In genomic region chr21:46323227-46323709, GRCh38 we compare ENCODE assay signal across 8 cellular contexts. TPM values are rescaled to one million over a fixed set of nuclear protein-coding genes. Genes with fewer than 3 reads are reported as not detected.
A peak's percentile ranks its signal among the peaks of the same experiment; 100 is the strongest.
DNase-seq lines count a peak whose midpoint lies in the region; ATAC-seq and TF ChIP-seq lines count a peak whose summit lies in the region.

No MANE protein-coding gene starts in this region.

- H3K9me3 ChIP-seq in adipocyte (ENCODE audit: control insufficient read depth, low read length) = no peaks in the 10 kb centered on the region
- no peaks in the 10 kb centered on the region for H3K9me3 ChIP-seq in left lung
- H3K9me3 ChIP-seq in transverse colon = no peaks in the 10 kb centered on the region

- no peak for TF ChIP-seq EP300 in transverse colon (IDR thresholded peaks at IDR 0.05; ENCODE audit: low read depth)

- peak overlapping the region; percentile 1 to 97 for H3K27ac ChIP-seq in left lung
- H3K27ac ChIP-seq in transverse colon = peak overlapping the region; percentile 99 to 100 (median 100)

- ATAC-seq in HG03460 (IDR thresholded peaks at IDR 0.05; ENCODE audit: unreplicated experiment) = peak; percentile 5
- ATAC-seq in left lung = no peak

- 0 to 1% methylated on average over 8 to 27 of the region's 34 CpGs for WGBS in transverse colon (ENCODE audit: low coverage in 1 of 2), 2 donors

- peaks cover 39% of the 10 kb centered on the region for H3K36me3 Mint-ChIP-seq in activated naive CD4-positive, alpha-beta T cell treated with anti-CD3 and anti-CD28 coated beads for 36 hours (ENCODE audit: low read depth)

- intact Hi-C loops in activated naive CD4-positive, alpha-beta T cell treated with anti-CD3 and anti-CD28 coated beads for 36 hours (cut with micrococcal nuclease) = loop anchor here (1.0 to 5.0 kb wide), 5 partner anchors 26 to 1506 kb away; partner anchors contain the start of genes LSS, PCBP3 and SUMO3
- intact Hi-C loops in left lung (cut with DNase I) (no loop called here), transverse colon (cut with DNase I; ENCODE audit: low total_unique reads) (no loop called here)

- H3K9ac ChIP-seq in adipocyte (ENCODE audit: low read length) = peak overlapping the region; percentile 86

- H3K4me1 Mint-ChIP-seq in activated naive CD4-positive, alpha-beta T cell treated with anti-CD3 and anti-CD28 coated beads for 36 hours (ENCODE audit: low read depth) = peaks cover 28% of the 10 kb centered on the region

- H3K36me3 ChIP-seq in adipocyte (ENCODE audit: control insufficient read depth, insufficient read depth, low read length, severe bottlenecking) (peaks cover 10% of the 10 kb centered on the region), left lung (peaks cover 0 to 17% of the 10 kb centered on the region in 2 donors), transverse colon (peaks cover 0 to 6% (median 0%) of the 10 kb centered on the region in 4 donors)

- in situ Hi-C loops in transverse colon (cut with MboI; ENCODE audit: low pct_ligation_motif_present in 1 of 4, low pct_unique_long_range_greater_than_20kb in 1 of 4, low sequenced_read_pairs in 3 of 4) = no loop called here

- H3K9me3 Mint-ChIP-seq in activated naive CD4-positive, alpha-beta T cell treated with anti-CD3 and anti-CD28 coated beads for 36 hours = no peaks in the 10 kb centered on the region

- peak; percentile 17 for DNase-seq in activated naive CD4-positive, alpha-beta T cell treated with anti-CD3 and anti-CD28 coated beads for 36 hours
- DNase-seq in activated naive CD4-positive, alpha-beta T cell (lab: John Stamatoyannopoulos, UW) = no peak
- DNase-seq in adipocyte (ENCODE audit: low read depth) = peak; percentile 53
- DNase-seq in left lung = no peak
- no peak for DNase-seq in transverse colon
- no peak for DNase-seq in retina
- no peak for DNase-seq in 8988T

- H3K27ac Mint-ChIP-seq in activated naive CD4-positive, alpha-beta T cell treated with anti-CD3 and anti-CD28 coated beads for 36 hours = peak overlapping the region; percentile 94

- no peaks in the 10 kb centered on the region for H3K27me3 Mint-ChIP-seq in activated naive CD4-positive, alpha-beta T cell treated with anti-CD3 and anti-CD28 coated beads for 36 hours (ENCODE audit: low read depth)

- CTCF ChIA-PET in activated naive CD4-positive, alpha-beta T cell treated with anti-CD3 and anti-CD28 coated beads for 36 hours (lab: Charles Lee) = interaction anchor here (0.7 kb wide), 1 partner anchor 180 kb away, joined by 3 read pairs; no protein-coding TSS in a partner anchor

- H3K27me3 ChIP-seq in adipocyte (replicated peaks; ENCODE audit: control insufficient read depth, insufficient read depth, low read length) (no peaks in the 10 kb centered on the region), left lung (no peaks in the 10 kb centered on the region), transverse colon (no peaks in the 10 kb centered on the region)

- TF ChIP-seq POLR2A in transverse colon (IDR thresholded peaks at IDR 0.05) = no peak

- TF ChIP-seq CTCF in left lung (IDR thresholded peaks at IDR 0.05) (no peak), transverse colon (IDR thresholded peaks at IDR 0.05) (peak in 1 of 5 experiments; percentile 13)

- H3K4me3 Mint-ChIP-seq in activated naive CD4-positive, alpha-beta T cell treated with anti-CD3 and anti-CD28 coated beads for 36 hours = peak overlapping the region; percentile 96

- H3K4me1 ChIP-seq in adipocyte (ENCODE audit: control insufficient read depth, insufficient read depth, low read length) (peaks cover 24% of the 10 kb centered on the region), left lung (peaks cover 17 to 50% of the 10 kb centered on the region in 2 donors), transverse colon (peaks cover 14 to 36% (median 24%) of the 10 kb centered on the region in 4 donors)

- H3K4me3 ChIP-seq in adipocyte (ENCODE audit: low read length) (peak overlapping the region; percentile 95), left lung (peak overlapping the region; percentile 99), transverse colon (peak overlapping the region; percentile 55 to 100 (median 91))

RNA-seq across cellular contexts. Expression of gene C21orf58, which starts 0.4 kb away (rescaled TPM):
- total RNA-seq in activated naive CD4-positive, alpha-beta T cell treated with anti-CD3 and anti-CD28 coated beads for 36 hours = 10 to 100 TPM; 23.9 to 24.2 TPM
- total RNA-seq in left lung (1 to 10 TPM; 5.8 to 6.4 TPM), transverse colon (10 to 100 TPM in 2 of 4 donors, 1 to 10 TPM in 2; 2.5 to 79.8 (median 7.6) TPM)

RNA-seq across cellular contexts. Expression of gene PCNT, which starts 0.7 kb away (rescaled TPM):
- total RNA-seq in activated naive CD4-positive, alpha-beta T cell treated with anti-CD3 and anti-CD28 coated beads for 36 hours = 10 to 100 TPM; 42.1 to 42.7 TPM
- total RNA-seq in left lung (10 to 100 TPM; 25.7 to 33.1 TPM), transverse colon (100 to 1,000 TPM in 1 of 4 donors, 10 to 100 TPM in 3; 27.6 to 171 (median 63.4) TPM)

RNA-seq across cellular contexts. Expression of gene YBEY, which starts 37.1 kb away (rescaled TPM):
- 10 to 100 TPM in 1 of 2 experiments, 1 to 10 TPM in 1; 9.9 to 11.0 TPM for total RNA-seq in activated naive CD4-positive, alpha-beta T cell treated with anti-CD3 and anti-CD28 coated beads for 36 hours
- total RNA-seq in left lung (10 to 100 TPM in 1 of 2 donors, 1 to 10 TPM in 1; 6.1 to 12.6 TPM), transverse colon (10 to 100 TPM in 1 of 4 donors, 1 to 10 TPM in 2, not detected in 1; 4.8 to 33.5 (median 9.1) TPM)

RNA-seq across cellular contexts. Expression of gene MCM3AP, which starts 37.9 kb away (rescaled TPM):
- total RNA-seq in activated naive CD4-positive, alpha-beta T cell treated with anti-CD3 and anti-CD28 coated beads for 36 hours = 10 to 100 TPM; 86.7 to 89.8 TPM
- total RNA-seq in left lung (10 to 100 TPM; 77.4 to 91.5 TPM), transverse colon (100 to 1,000 TPM in 3 of 4 donors, 10 to 100 TPM in 1; 87.4 to 348 (median 108) TPM)

Comparison
In these comparisons a context has a peak if more than half of its experiments do, and no peak if none do; other contexts are left out.
1. DNase-seq: peak in activated naive CD4-positive, alpha-beta T cell treated with anti-CD3 and anti-CD28 coated beads for 36 hours (single experiment) and adipocyte (single experiment); none in activated naive CD4-positive, alpha-beta T cell (0 of 4), left lung (0 of 2), transverse colon (single experiment), retina (single experiment) and 8988T (single experiment).
2. Peak in every context shown above with its lines, with median percentiles within 50 percentile points of each other: H3K4me3 ChIP-seq.